ENCODE assay signal across 18 cellular contexts in genomic region chr6:127933137-127933536, GRCh38. TPM values are rescaled to one million over a fixed set of nuclear protein-coding genes. Genes with fewer than 3 reads are reported as not detected.
DNase-seq lines count a peak whose midpoint lies in the region; ATAC-seq and TF ChIP-seq lines count a peak whose summit lies in the region.
"Had no signal": no experiment of that assay in that cellular context is flagged by ENCODE, and none has a peak within 500 bp of the region (broad histone marks: within the 10 kb centered on the region; RNA-seq: fewer than 3 reads in every experiment).

No MANE protein-coding gene starts in this region.

- TF ChIP-seq POLR2A in esophagus muscularis mucosa (IDR thresholded peaks at IDR 0.05; ENCODE audit: low read depth): no peak

- POLR2A ChIA-PET in CD4-positive, alpha-beta memory T cell (lab: Charles Lee; ENCODE audit: partially characterized antibody): interaction anchor here (1.1 to 7.0 kb wide), 2 partner anchors 16 to 32 kb away, joined by 3 to 77 read pairs; partner anchors contain the start of gene THEMIS
- POLR2A ChIA-PET in activated CD8-positive, alpha-beta T cell treated with anti-CD3 and anti-CD28 coated beads for 36 hours (lab: Charles Lee): interaction anchor here (1.3 kb wide), 1 partner anchor 32 kb away, joined by 3 read pairs; the partner anchor contains the start of gene THEMIS

- no peaks in the 10 kb centered on the region for H3K36me3 ChIP-seq in CD4-positive, alpha-beta memory T cell (ENCODE audit: insufficient read depth, low read length)
- H3K36me3 ChIP-seq in esophagus muscularis mucosa: no peaks in the 10 kb centered on the region

- H3K4me3 ChIP-seq in CD4-positive, alpha-beta memory T cell (ENCODE audit: low read length in 2 of 2): no peak overlapping the region
- no peak overlapping the region for H3K4me3 ChIP-seq in esophagus muscularis mucosa
- H3K4me3 ChIP-seq: GM23248 had no signal

- H3K36me3 Mint-ChIP-seq in activated CD8-positive, alpha-beta memory T cell treated with anti-CD3 and anti-CD28 coated beads, Interleukin-2, amount 10 ng/mL, durations not matched to agents 7 days and 5 days: peaks cover 45% of the 10 kb centered on the region
- H3K36me3 Mint-ChIP-seq in CD4-positive, alpha-beta memory T cell: peaks cover 9 to 16% of the 10 kb centered on the region in 2 donors
- peaks cover 31% of the 10 kb centered on the region for H3K36me3 Mint-ChIP-seq in activated CD8-positive, alpha-beta T cell treated with anti-CD3 and anti-CD28 coated beads for 36 hours (ENCODE audit: low read depth)
- H3K36me3 Mint-ChIP-seq in central memory CD8-positive, alpha-beta T cell (ENCODE audit: insufficient read depth): peaks cover 7% of the 10 kb centered on the region

- H3K27ac ChIP-seq in CD4-positive, alpha-beta memory T cell (ENCODE audit: low read depth, low read length): no peak overlapping the region
- H3K27ac ChIP-seq in esophagus muscularis mucosa (replicated peaks in 1 of 4): no peak overlapping the region
- H3K27ac ChIP-seq: GM23248 had no signal

- WGBS in esophagus muscularis mucosa: 84% methylated on average over 1 of the region's 1 CpG

- peak overlapping the region; percentile 98 for H3K27ac Mint-ChIP-seq in activated CD8-positive, alpha-beta memory T cell treated with anti-CD3 and anti-CD28 coated beads, Interleukin-2, amount 10 ng/mL, durations not matched to agents 7 days and 5 days
- peak overlapping the region; percentile 66 to 95 (median 86) for H3K27ac Mint-ChIP-seq in CD4-positive, alpha-beta memory T cell
- H3K27ac Mint-ChIP-seq in activated CD8-positive, alpha-beta T cell treated with anti-CD3 and anti-CD28 coated beads for 36 hours: peak overlapping the region; percentile 60
- peak overlapping the region; percentile 91 for H3K27ac Mint-ChIP-seq in central memory CD8-positive, alpha-beta T cell (ENCODE audit: low read depth)

- H3K27me3 ChIP-seq in CD4-positive, alpha-beta memory T cell (ENCODE audit: insufficient read depth, low read length): no peaks in the 10 kb centered on the region
- no peaks in the 10 kb centered on the region for H3K27me3 ChIP-seq in esophagus muscularis mucosa

- peaks cover 0 to 5% of the 10 kb centered on the region in 2 donors for H3K9me3 ChIP-seq in CD4-positive, alpha-beta memory T cell (ENCODE audit: control insufficient read depth in 1 of 2, low read length in 2 of 2)
- peaks cover 0 to 10% (median 8%) of the 10 kb centered on the region in 4 donors for H3K9me3 ChIP-seq in esophagus muscularis mucosa

- intact Hi-C loops in CD4-positive, alpha-beta memory T cell (cut with micrococcal nuclease): no loop called here
- intact Hi-C loops in activated CD8-positive, alpha-beta T cell treated with anti-CD3 and anti-CD28 coated beads for 36 hours (cut with micrococcal nuclease): no loop called here
- intact Hi-C loops in esophagus muscularis mucosa (cut with DNase I): no loop called here

- H3K4me1 ChIP-seq in CD4-positive, alpha-beta memory T cell (ENCODE audit: insufficient read depth, low read length): peaks cover 36% of the 10 kb centered on the region
- H3K4me1 ChIP-seq in esophagus muscularis mucosa: no peaks in the 10 kb centered on the region

- no peaks in the 10 kb centered on the region for H3K27me3 Mint-ChIP-seq in activated CD8-positive, alpha-beta memory T cell treated with anti-CD3 and anti-CD28 coated beads, Interleukin-2, amount 10 ng/mL, durations not matched to agents 7 days and 5 days
- H3K27me3 Mint-ChIP-seq in CD4-positive, alpha-beta memory T cell: no peaks in the 10 kb centered on the region
- no peaks in the 10 kb centered on the region for H3K27me3 Mint-ChIP-seq in activated CD8-positive, alpha-beta T cell treated with anti-CD3 and anti-CD28 coated beads for 36 hours
- H3K27me3 Mint-ChIP-seq in central memory CD8-positive, alpha-beta T cell: no peaks in the 10 kb centered on the region

- TF ChIP-seq CTCF in activated CD8-positive, alpha-beta T cell treated with anti-CD3 and anti-CD28 coated beads for 36 hours (IDR thresholded peaks at IDR 0.05): no peak
- TF ChIP-seq CTCF in esophagus muscularis mucosa (IDR thresholded peaks at IDR 0.05): no peak

- no peak for DNase-seq in activated CD8-positive, alpha-beta memory T cell treated with anti-CD3 and anti-CD28 coated beads, Interleukin-2, amount 10 ng/mL, durations not matched to agents 7 days and 5 days
- DNase-seq in activated CD8-positive, alpha-beta memory T cell treated with anti-CD3 and anti-CD28 coated beads for 24 hours: no peak
- no peak for DNase-seq in CD4-positive, alpha-beta memory T cell
- peak; percentile 42 for DNase-seq in activated CD8-positive, alpha-beta T cell treated with anti-CD3 and anti-CD28 coated beads for 36 hours
- DNase-seq in central memory CD8-positive, alpha-beta T cell (ENCODE audit: low spot score in 2 of 2): no peak
- DNase-seq in esophagus muscularis mucosa (ENCODE audit: extremely low spot score) (no peak), D341Med (ENCODE audit: low spot score) (no peak)
- DNase-seq: GF-D8, GM23248, IMR-90, Kasumi-1, NCI-H1417, NCI-H2029, NCI-H510A, NCI-H82 had no signal

- peaks cover 16% of the 10 kb centered on the region for H3K9me3 Mint-ChIP-seq in activated CD8-positive, alpha-beta memory T cell treated with anti-CD3 and anti-CD28 coated beads, Interleukin-2, amount 10 ng/mL, durations not matched to agents 7 days and 5 days (ENCODE audit: low read depth)
- H3K9me3 Mint-ChIP-seq in CD4-positive, alpha-beta memory T cell: peaks cover 0 to 25% (median 14%) of the 10 kb centered on the region in 8 donors
- H3K9me3 Mint-ChIP-seq in activated CD8-positive, alpha-beta T cell treated with anti-CD3 and anti-CD28 coated beads for 36 hours: peaks cover 20% of the 10 kb centered on the region
- peaks cover 7% of the 10 kb centered on the region for H3K9me3 Mint-ChIP-seq in central memory CD8-positive, alpha-beta T cell

- H3K4me1 Mint-ChIP-seq in activated CD8-positive, alpha-beta memory T cell treated with anti-CD3 and anti-CD28 coated beads, Interleukin-2, amount 10 ng/mL, durations not matched to agents 7 days and 5 days: peaks cover 49% of the 10 kb centered on the region
- H3K4me1 Mint-ChIP-seq in CD4-positive, alpha-beta memory T cell: peaks cover 27 to 50% (median 38%) of the 10 kb centered on the region in 4 donors
- peaks cover 46% of the 10 kb centered on the region for H3K4me1 Mint-ChIP-seq in activated CD8-positive, alpha-beta T cell treated with anti-CD3 and anti-CD28 coated beads for 36 hours (ENCODE audit: low read depth)
- H3K4me1 Mint-ChIP-seq in central memory CD8-positive, alpha-beta T cell: peaks cover 38% of the 10 kb centered on the region

- H3K4me3 Mint-ChIP-seq in activated CD8-positive, alpha-beta memory T cell treated with anti-CD3 and anti-CD28 coated beads, Interleukin-2, amount 10 ng/mL, durations not matched to agents 7 days and 5 days: no peak overlapping the region
- peak overlapping the region in 3 of 8 donors; percentile 27 to 90 (median 40) for H3K4me3 Mint-ChIP-seq in CD4-positive, alpha-beta memory T cell
- no peak overlapping the region for H3K4me3 Mint-ChIP-seq in activated CD8-positive, alpha-beta T cell treated with anti-CD3 and anti-CD28 coated beads for 36 hours
- H3K4me3 Mint-ChIP-seq in central memory CD8-positive, alpha-beta T cell: no peak overlapping the region

- CTCF ChIA-PET in activated CD8-positive, alpha-beta memory T cell treated with anti-CD3 and anti-CD28 coated beads, Interleukin-2, amount 10 ng/mL, durations not matched to agents 7 days and 5 days (lab: Charles Lee): interaction anchor here (0.8 to 2.9 kb wide), 3 partner anchors 11 to 25 kb away, joined by 3 to 11 read pairs (median 11); no protein-coding TSS in a partner anchor
- CTCF ChIA-PET in CD4-positive, alpha-beta memory T cell (lab: Charles Lee; ENCODE audit: partially characterized antibody): no interaction called here
- CTCF ChIA-PET in activated CD8-positive, alpha-beta T cell treated with anti-CD3 and anti-CD28 coated beads for 36 hours (lab: Charles Lee): no interaction called here

- ATAC-seq in activated CD8-positive, alpha-beta memory T cell treated with anti-CD3 and anti-CD28 coated beads, Interleukin-2, amount 10 ng/mL, durations not matched to agents 7 days and 5 days: no peak
- ATAC-seq in activated CD8-positive, alpha-beta T cell treated with anti-CD3 and anti-CD28 coated beads for 36 hours: no peak
- no peak for ATAC-seq in central memory CD8-positive, alpha-beta T cell (replicated peaks; ENCODE audit: extremely low read depth, poor library complexity, severe bottlenecking)
- ATAC-seq in GM18498 (IDR thresholded peaks at IDR 0.05; ENCODE audit: unreplicated experiment): no peak
- ATAC-seq: Panc1 had no signal

- TF ChIP-seq EP300 in esophagus muscularis mucosa (IDR thresholded peaks at IDR 0.05): no peak

RNA-seq across cellular contexts. Expression of gene THEMIS, which starts 32.3 kb away (rescaled TPM):
- 100 to 1,000 TPM; 107 to 133 TPM for total RNA-seq in activated CD8-positive, alpha-beta memory T cell treated with anti-CD3 and anti-CD28 coated beads, Interleukin-2, amount 10 ng/mL, durations not matched to agents 7 days and 5 days
- 10 to 100 TPM; 58.1 to 58.7 TPM for total RNA-seq in CD4-positive, alpha-beta memory T cell
- 100 to 1,000 TPM in 1 of 2 donors, 10 to 100 TPM in 1; 83.1 to 112 TPM for polyA plus RNA-seq in CD4-positive, alpha-beta memory T cell
- 10 to 100 TPM; 79.5 to 80.1 TPM for total RNA-seq in activated CD8-positive, alpha-beta T cell treated with anti-CD3 and anti-CD28 coated beads for 36 hours
- under 1 TPM; 0.23 to 0.99 (median 0.61) TPM for total RNA-seq in esophagus muscularis mucosa
- total RNA-seq: A673, IMR-90 had no signal
- polyA plus RNA-seq: IMR-90 had no signal

Comparison
In these comparisons a context has a peak if more than half of its experiments do, and no peak if none do; other contexts are left out.
1. RNA of gene THEMIS, which starts 32.3 kb away (total RNA-seq): 107 to 133 TPM in activated CD8-positive, alpha-beta memory T cell treated with anti-CD3 and anti-CD28 coated beads, Interleukin-2, amount 10 ng/mL, durations not matched to agents 7 days and 5 days, 79.5 to 80.1 TPM in activated CD8-positive, alpha-beta T cell treated with anti-CD3 and anti-CD28 coated beads for 36 hours and 58.1 to 58.7 TPM in CD4-positive, alpha-beta memory T cell; 0.23 to 0.99 TPM in esophagus muscularis mucosa; every median in the first group is over 10 times any median in the second.
2. Peak in every context shown above with its lines, with median percentiles within 50 percentile points of each other: H3K27ac Mint-ChIP-seq.